ENCODE assay signal across 28 cellular contexts in the genomic region with DNA sequence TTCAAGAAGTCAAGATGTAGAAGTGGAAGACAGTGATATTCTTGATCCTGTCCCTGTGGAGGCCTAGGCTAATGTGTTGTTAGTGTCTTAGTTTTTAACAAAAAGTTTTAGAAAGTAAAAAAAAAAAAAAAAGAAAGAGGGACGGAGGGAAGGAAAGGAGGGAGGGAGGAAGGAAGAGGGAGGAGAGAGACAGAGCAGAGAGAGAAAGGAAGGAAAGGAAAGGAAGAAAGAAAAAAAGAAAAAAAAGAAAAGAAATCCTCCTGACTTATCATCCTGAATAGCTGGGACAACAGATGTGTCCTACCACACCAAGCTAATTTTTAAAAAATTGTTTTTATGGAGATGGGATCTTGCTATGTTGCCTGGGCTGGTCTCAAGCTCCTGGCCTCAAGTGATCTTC.
"Had no signal": no experiment of that assay in that cellular context is flagged by ENCODE, and none has a peak within 500 bp of the region (broad histone marks: within the 10 kb centered on the region; RNA-seq: fewer than 3 reads in every experiment).

No MANE protein-coding gene starts in this region.

- H3K4me3 Mint-ChIP-seq: activated CD4-positive, alpha-beta memory T cell treated with anti-CD3 and anti-CD28 coated beads for 36 hours; activated CD4-positive, alpha-beta T cell treated with anti-CD3 and anti-CD28 coated beads, Interleukin-2, amount 10 ng/mL, durations not matched to agents 24 days and 14 days; activated naive CD4-positive, alpha-beta T cell treated with anti-CD3 and anti-CD28 coated beads, Interleukin-2, amount 50 U/mL, for 24 hours; activated T-helper 17 cell treated with anti-CD3 and anti-CD28 coated beads, Interleukin-2, amount 50 U/mL, for 72 hours; central memory CD8-positive, alpha-beta T cell; immature natural killer cell; naive thymus-derived CD4-positive, alpha-beta T cell had no signal

- H3K36me3 ChIP-seq: thoracic aorta had no signal

- H3K27me3 ChIP-seq: dorsolateral prefrontal cortex, right lobe of liver had no signal

- H3K27ac Mint-ChIP-seq: activated CD4-positive, alpha-beta memory T cell treated with anti-CD3 and anti-CD28 coated beads for 36 hours; activated CD4-positive, alpha-beta T cell treated with anti-CD3 and anti-CD28 coated beads, Interleukin-2, amount 10 ng/mL, durations not matched to agents 24 days and 14 days; activated naive CD4-positive, alpha-beta T cell treated with anti-CD3 and anti-CD28 coated beads, Interleukin-2, amount 50 U/mL, for 24 hours; activated T-helper 17 cell treated with anti-CD3 and anti-CD28 coated beads, Interleukin-2, amount 50 U/mL, for 72 hours; progenitor cell of endocrine pancreas had no signal

- H3K4me3 ChIP-seq: dorsolateral prefrontal cortex, right lobe of liver, thoracic aorta had no signal

- H3K27ac ChIP-seq: dorsolateral prefrontal cortex, right lobe of liver, thoracic aorta, WERI-Rb-1 had no signal

- H3K9me3 Mint-ChIP-seq: activated CD4-positive, alpha-beta memory T cell treated with anti-CD3 and anti-CD28 coated beads for 36 hours; activated CD4-positive, alpha-beta T cell treated with anti-CD3 and anti-CD28 coated beads, Interleukin-2, amount 10 ng/mL, durations not matched to agents 24 days and 14 days; activated naive CD4-positive, alpha-beta T cell treated with anti-CD3 and anti-CD28 coated beads, Interleukin-2, amount 50 U/mL, for 24 hours; activated T-helper 17 cell treated with anti-CD3 and anti-CD28 coated beads, Interleukin-2, amount 50 U/mL, for 72 hours; central memory CD8-positive, alpha-beta T cell; immature natural killer cell; naive thymus-derived CD4-positive, alpha-beta T cell had no signal

- H3K36me3 Mint-ChIP-seq: activated CD4-positive, alpha-beta memory T cell treated with anti-CD3 and anti-CD28 coated beads for 36 hours had no signal

- H3K9me3 ChIP-seq: right lobe of liver, thoracic aorta had no signal

- ATAC-seq: activated T-helper 17 cell treated with anti-CD3 and anti-CD28 coated beads, Interleukin-2, amount 50 U/mL, for 72 hours; naive thymus-derived CD4-positive, alpha-beta T cell; right lobe of liver; stimulated activated naive CD8-positive, alpha-beta T cell treated with anti-CD3 and anti-CD28 coated beads, Interleukin-15, Interleukin-2, amounts not matched to agents 100 U/mL and 50 U/mL, for 24 hours had no signal

- H3K4me1 ChIP-seq: right lobe of liver had no signal

- DNase-seq: activated CD4-positive, alpha-beta memory T cell treated with anti-CD3 and anti-CD28 coated beads for 36 hours; activated CD4-positive, alpha-beta T cell treated with anti-CD3 and anti-CD28 coated beads, Interleukin-2, amount 10 ng/mL, durations not matched to agents 24 days and 14 days; activated CD4-positive, CD25-positive, alpha-beta regulatory T cell treated with anti-CD3 and anti-CD28 coated beads, Interleukin-2, amount 50 U/mL, for 72 hours; activated CD8-positive, alpha-beta memory T cell treated with anti-CD3 and anti-CD28 coated beads, Interleukin-2, amount 50 U/mL, for 4 hours; activated gamma-delta T cell treated with Interleukin-2 at 50 U/mL for 16 hours; activated T-cell treated with anti-CD3 and anti-CD28 coated beads, Interleukin-2, amount 50 U/mL, for 1 hour; dorsolateral prefrontal cortex; effector memory CD4-positive, alpha-beta T cell; erythroblast; head of caudate nucleus; hippocampal formation; immature natural killer cell; kidney; left colon; mammary epithelial cell; midbrain; naive thymus-derived CD4-positive, alpha-beta T cell; right lobe of liver; stimulated activated CD4-positive, alpha-beta T cell treated with anti-CD3 and anti-CD28 coated beads, Interleukin-2, amount 100 ng/mL, for 48 hours; stimulated activated naive CD8-positive, alpha-beta T cell treated with anti-CD3 and anti-CD28 coated beads, Interleukin-15, Interleukin-2, amounts not matched to agents 100 U/mL and 50 U/mL, for 24 hours; T-helper 9 cell; trophoblast cell; WERI-Rb-1 had no signal

- H3K27me3 Mint-ChIP-seq: activated CD4-positive, alpha-beta memory T cell treated with anti-CD3 and anti-CD28 coated beads for 36 hours; activated CD4-positive, alpha-beta T cell treated with anti-CD3 and anti-CD28 coated beads, Interleukin-2, amount 10 ng/mL, durations not matched to agents 24 days and 14 days; activated naive CD4-positive, alpha-beta T cell treated with anti-CD3 and anti-CD28 coated beads, Interleukin-2, amount 50 U/mL, for 24 hours; activated T-helper 17 cell treated with anti-CD3 and anti-CD28 coated beads, Interleukin-2, amount 50 U/mL, for 72 hours; central memory CD8-positive, alpha-beta T cell; naive thymus-derived CD4-positive, alpha-beta T cell; progenitor cell of endocrine pancreas had no signal
